In the genomic region with DNA sequence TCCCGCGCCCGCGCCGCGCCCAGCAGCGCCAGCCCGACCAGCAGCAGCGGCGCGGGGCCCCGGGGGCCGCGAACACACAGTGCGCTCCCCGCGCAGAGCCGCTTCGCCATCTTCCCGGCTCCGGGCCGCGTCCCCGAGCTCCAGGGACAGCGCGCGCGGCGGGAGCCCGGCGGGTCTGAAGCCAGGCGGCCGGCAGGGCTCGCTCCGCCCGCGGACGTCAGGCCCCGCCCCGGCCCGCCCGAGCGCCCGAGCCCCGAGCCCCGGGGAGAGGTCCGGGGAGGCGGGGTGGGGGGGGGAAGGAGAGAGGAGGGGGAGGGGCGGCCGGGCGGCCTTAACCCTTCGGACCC, we compare ENCODE assay signal across 8 cellular contexts. TPM values are rescaled to one million over a fixed set of nuclear protein-coding genes. Genes with fewer than 3 reads are reported as not detected.
A peak's percentile ranks its signal among the peaks of the same experiment; 100 is the strongest.
DNase-seq lines count a peak whose midpoint lies in the region; TF ChIP-seq lines count a peak whose summit lies in the region.

A gene with protein sequence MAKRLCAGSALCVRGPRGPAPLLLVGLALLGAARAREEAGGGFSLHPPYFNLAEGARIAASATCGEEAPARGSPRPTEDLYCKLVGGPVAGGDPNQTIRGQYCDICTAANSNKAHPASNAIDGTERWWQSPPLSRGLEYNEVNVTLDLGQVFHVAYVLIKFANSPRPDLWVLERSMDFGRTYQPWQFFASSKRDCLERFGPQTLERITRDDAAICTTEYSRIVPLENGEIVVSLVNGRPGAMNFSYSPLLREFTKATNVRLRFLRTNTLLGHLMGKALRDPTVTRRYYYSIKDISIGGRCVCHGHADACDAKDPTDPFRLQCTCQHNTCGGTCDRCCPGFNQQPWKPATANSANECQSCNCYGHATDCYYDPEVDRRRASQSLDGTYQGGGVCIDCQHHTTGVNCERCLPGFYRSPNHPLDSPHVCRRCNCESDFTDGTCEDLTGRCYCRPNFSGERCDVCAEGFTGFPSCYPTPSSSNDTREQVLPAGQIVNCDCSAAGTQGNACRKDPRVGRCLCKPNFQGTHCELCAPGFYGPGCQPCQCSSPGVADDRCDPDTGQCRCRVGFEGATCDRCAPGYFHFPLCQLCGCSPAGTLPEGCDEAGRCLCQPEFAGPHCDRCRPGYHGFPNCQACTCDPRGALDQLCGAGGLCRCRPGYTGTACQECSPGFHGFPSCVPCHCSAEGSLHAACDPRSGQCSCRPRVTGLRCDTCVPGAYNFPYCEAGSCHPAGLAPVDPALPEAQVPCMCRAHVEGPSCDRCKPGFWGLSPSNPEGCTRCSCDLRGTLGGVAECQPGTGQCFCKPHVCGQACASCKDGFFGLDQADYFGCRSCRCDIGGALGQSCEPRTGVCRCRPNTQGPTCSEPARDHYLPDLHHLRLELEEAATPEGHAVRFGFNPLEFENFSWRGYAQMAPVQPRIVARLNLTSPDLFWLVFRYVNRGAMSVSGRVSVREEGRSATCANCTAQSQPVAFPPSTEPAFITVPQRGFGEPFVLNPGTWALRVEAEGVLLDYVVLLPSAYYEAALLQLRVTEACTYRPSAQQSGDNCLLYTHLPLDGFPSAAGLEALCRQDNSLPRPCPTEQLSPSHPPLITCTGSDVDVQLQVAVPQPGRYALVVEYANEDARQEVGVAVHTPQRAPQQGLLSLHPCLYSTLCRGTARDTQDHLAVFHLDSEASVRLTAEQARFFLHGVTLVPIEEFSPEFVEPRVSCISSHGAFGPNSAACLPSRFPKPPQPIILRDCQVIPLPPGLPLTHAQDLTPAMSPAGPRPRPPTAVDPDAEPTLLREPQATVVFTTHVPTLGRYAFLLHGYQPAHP (N-terminal part only) (minus strand): TSS at position 177 of the 347 bp plus-strand sequence. CDS start 67 bp downstream, at position 110.

- H3K4me3 Mint-ChIP-seq in T-helper 2 cell treated with Interferon-gamma antibody and Interleukin-4, amounts not matched to agents 5 μg/mL and 100 μg/mL, for 36 hours = peak within 1 kb of the TSS; percentile 62
- peak within 1 kb of the TSS in 4 of 5 donors; percentile 47 to 67 (median 65) for H3K4me3 Mint-ChIP-seq in immature natural killer cell

- H3K27ac ChIP-seq in breast epithelium (peak within 1 kb of the TSS; percentile 80 to 91), spleen (peak within 1 kb of the TSS; percentile 49 to 86 (median 73))

- H3K4me3 ChIP-seq in breast epithelium (peak within 1 kb of the TSS; percentile 67 to 86 (median 83)), spleen (peak within 1 kb of the TSS; percentile 58 to 90 (median 64))

- H3K36me3 ChIP-seq in breast epithelium (no peaks in the 10 kb centered on the region), spleen (peaks cover 0 to 4% (median 0%) of the 10 kb centered on the region in 6 donors)

- H3K36me3 Mint-ChIP-seq in T-helper 2 cell treated with Interferon-gamma antibody and Interleukin-4, amounts not matched to agents 5 μg/mL and 100 μg/mL, for 36 hours (ENCODE audit: low read depth) = no peaks in the 10 kb centered on the region
- no peaks in the 10 kb centered on the region for H3K36me3 Mint-ChIP-seq in immature natural killer cell

- H3K27me3 ChIP-seq in breast epithelium = no peaks in the 10 kb centered on the region
- H3K27me3 ChIP-seq in spleen (replicated peaks in 1 of 7) = peaks cover 0 to 72% (median 32%) of the 10 kb centered on the region in 7 donors

- intact Hi-C loops in breast epithelium (cut with DNase I; ENCODE audit: low total_unique reads) = no loop called here
- intact Hi-C loops in spleen (cut with DNase I; ENCODE audit: low total_unique reads) = no loop called here

- TF ChIP-seq POLR2A in breast epithelium (IDR thresholded peaks at IDR 0.05) (no peak), spleen (IDR thresholded peaks at IDR 0.05) (no peak)

- H3K9me3 ChIP-seq in breast epithelium (no peaks in the 10 kb centered on the region), spleen (no peaks in the 10 kb centered on the region)

- no peaks in the 10 kb centered on the region for H3K4me1 Mint-ChIP-seq in T-helper 2 cell treated with Interferon-gamma antibody and Interleukin-4, amounts not matched to agents 5 μg/mL and 100 μg/mL, for 36 hours (ENCODE audit: low read depth)
- no peaks in the 10 kb centered on the region for H3K4me1 Mint-ChIP-seq in immature natural killer cell

- H3K4me1 ChIP-seq in breast epithelium (peaks cover 35 to 53% of the 10 kb centered on the region in 2 donors), spleen (peaks cover 13 to 81% (median 59%) of the 10 kb centered on the region in 6 donors)

- peaks cover 26% of the 10 kb centered on the region for H3K27me3 Mint-ChIP-seq in T-helper 2 cell treated with Interferon-gamma antibody and Interleukin-4, amounts not matched to agents 5 μg/mL and 100 μg/mL, for 36 hours (ENCODE audit: low read depth)
- peaks cover 3 to 7% (median 5%) of the 10 kb centered on the region in 3 donors for H3K27me3 Mint-ChIP-seq in immature natural killer cell (ENCODE audit: low read depth in 3 of 3)

- TF ChIP-seq CTCF in breast epithelium (IDR thresholded peaks at IDR 0.05) (no peak), spleen (IDR thresholded peaks at IDR 0.05 in 8 of 11, conservative IDR thresholded peaks at IDR 0.05 in 3 of 11) (no peak)

- no peak for DNase-seq in T-helper 2 cell treated with Interferon-gamma antibody and Interleukin-4, amounts not matched to agents 5 μg/mL and 100 μg/mL, for 36 hours (ENCODE audit: low spot score)
- DNase-seq in T-helper 2 cell (no peak), NCI-H2196 treated with DMSO at 0.1 percent for 48 hours (lab: John Stamatoyannopoulos, UW; ENCODE audit: unreplicated experiment) (peak; percentile 36), breast epithelium (ENCODE audit: low spot score in 2 of 2) (no peak), immature natural killer cell (peak in 1 of 3 donors; percentile 23), spleen (no peak)
- DNase-seq in activated CD4-positive, alpha-beta T cell treated with anti-CD3 and anti-CD28 coated beads for 1 hour = no peak
- DNase-seq in stimulated activated naive CD4-positive, alpha-beta T cell treated with Interleukin-2 at 50 U/mL for 16 hours (lab: John Stamatoyannopoulos, UW) = no peak

- H3K9me3 Mint-ChIP-seq in T-helper 2 cell treated with Interferon-gamma antibody and Interleukin-4, amounts not matched to agents 5 μg/mL and 100 μg/mL, for 36 hours = no peaks in the 10 kb centered on the region
- H3K9me3 Mint-ChIP-seq in immature natural killer cell = no peaks in the 10 kb centered on the region

- no peak within 1 kb of the TSS for H3K27ac Mint-ChIP-seq in T-helper 2 cell treated with Interferon-gamma antibody and Interleukin-4, amounts not matched to agents 5 μg/mL and 100 μg/mL, for 36 hours
- no peak within 1 kb of the TSS for H3K27ac Mint-ChIP-seq in immature natural killer cell

- WGBS in spleen, 5 donors = 0 to 1% (median 0%) methylated on average over 8 to 49 of the region's 52 CpGs; no CpG with 5 or more reads in 1 of the 5 donors

RNA-seq across cellular contexts. Expression of the gene that starts here (rescaled TPM):
- total RNA-seq in breast epithelium (100 to 1,000 TPM in 1 of 3 donors, 10 to 100 TPM in 2; 16.6 to 114 (median 53.3) TPM), spleen (100 to 1,000 TPM in 4 of 7 donors, 10 to 100 TPM in 3; 69.8 to 203 (median 108) TPM)
- polyA plus RNA-seq in immature natural killer cell (under 1 TPM in 1 of 3 donors, not detected in 2; 0.30 TPM), spleen (100 to 1,000 TPM in 2 of 3 donors, 10 to 100 TPM in 1; 46.5 to 266 (median 128) TPM)

Comparison
In these comparisons a context has a peak if more than half of its experiments do, and no peak if none do; other contexts are left out.
1. RNA of the gene that starts here (polyA plus RNA-seq): 46.5 to 266 TPM in spleen; 0.30 TPM in immature natural killer cell; every median in the first group is over 10 times any median in the second.